In genomic region chr17:56602292-56603130, GRCh38 we compare ENCODE assay signal across 18 cellular contexts. TPM values are rescaled to one million over a fixed set of nuclear protein-coding genes. Genes with fewer than 3 reads are reported as not detected.
DNase-seq lines count a peak whose midpoint lies in the region; ATAC-seq and TF ChIP-seq lines count a peak whose summit lies in the region.
"Had no signal": no experiment of that assay in that cellular context is flagged by ENCODE, and none has a peak within 500 bp of the region (broad histone marks: within the 10 kb centered on the region; RNA-seq: fewer than 3 reads in every experiment).

No MANE protein-coding gene starts in this region.

- H3K4me1 ChIP-seq in thymus (ENCODE audit: control insufficient read depth, insufficient read depth, low read length) (no peaks in the 10 kb centered on the region), neuronal stem cell (ENCODE audit: control insufficient read depth in 2 of 2, insufficient read depth in 1 of 2, low read depth in 1 of 2, low read length in 2 of 2) (peaks cover 0 to 7% of the 10 kb centered on the region in 2 donors), lower lobe of right lung (peaks cover 5% of the 10 kb centered on the region)

- no peak overlapping the region for H2BK15ac ChIP-seq in neuronal stem cell (ENCODE audit: low read length)

- 80% methylated on average over 8 of the region's 8 CpGs for WGBS in thymus
- WGBS in neuronal stem cell (ENCODE audit: extremely low coverage in 2 of 2, insufficient read length in 2 of 2, insufficient replicate concordance in 1 of 2), 2 donors: no CpG with 5 or more reads among the region's 8 CpGs

- no peak overlapping the region for H3K18ac ChIP-seq in neuronal stem cell (ENCODE audit: low read length)

- H3K27ac Mint-ChIP-seq in stimulated activated naive CD8-positive, alpha-beta T cell treated with anti-CD3 and anti-CD28 coated beads, Interleukin-15, Interleukin-2, amounts not matched to agents 100 ng/mL and 50 ng/mL, for 24 hours: peak overlapping the region; percentile 34
- H3K27ac Mint-ChIP-seq in activated naive CD8-positive, alpha-beta T cell treated with anti-CD3 and anti-CD28 coated beads, Interleukin-2, amount 50 U/mL, for 24 hours: peak overlapping the region; percentile 24
- H3K27ac Mint-ChIP-seq: IgD-negative memory B cell had no signal

- no peak overlapping the region for H2BK12ac ChIP-seq in neuronal stem cell (ENCODE audit: low read length)

- peaks cover 65% of the 10 kb centered on the region for H3K4me1 Mint-ChIP-seq in stimulated activated naive CD8-positive, alpha-beta T cell treated with anti-CD3 and anti-CD28 coated beads, Interleukin-15, Interleukin-2, amounts not matched to agents 100 ng/mL and 50 ng/mL, for 24 hours (ENCODE audit: low read depth)
- peaks cover 55% of the 10 kb centered on the region for H3K4me1 Mint-ChIP-seq in activated naive CD8-positive, alpha-beta T cell treated with anti-CD3 and anti-CD28 coated beads, Interleukin-2, amount 50 U/mL, for 24 hours
- H3K4me1 Mint-ChIP-seq: IgD-negative memory B cell had no signal

- no peak overlapping the region for H2BK120ac ChIP-seq in neuronal stem cell (ENCODE audit: low read depth, low read length)

- no peaks in the 10 kb centered on the region for H3K36me3 Mint-ChIP-seq in stimulated activated naive CD8-positive, alpha-beta T cell treated with anti-CD3 and anti-CD28 coated beads, Interleukin-15, Interleukin-2, amounts not matched to agents 100 ng/mL and 50 ng/mL, for 24 hours (ENCODE audit: low read depth)
- no peaks in the 10 kb centered on the region for H3K36me3 Mint-ChIP-seq in activated naive CD8-positive, alpha-beta T cell treated with anti-CD3 and anti-CD28 coated beads, Interleukin-2, amount 50 U/mL, for 24 hours (ENCODE audit: low read depth)
- H3K36me3 Mint-ChIP-seq: IgD-negative memory B cell had no signal

- H3K27me3 ChIP-seq in thymus (ENCODE audit: control insufficient read depth, insufficient read depth): peaks cover 14% of the 10 kb centered on the region
- H3K27me3 ChIP-seq in neuronal stem cell (ENCODE audit: control insufficient read depth in 3 of 3, insufficient read depth in 3 of 3, low read depth in 1 of 3, low read length in 3 of 3): peaks cover 0 to 47% (median 0%) of the 10 kb centered on the region in 3 experiments
- peaks cover 31% of the 10 kb centered on the region for H3K27me3 ChIP-seq in lower lobe of right lung (ENCODE audit: low read depth)
- H3K27me3 ChIP-seq: thyroid gland had no signal

- H3K27me3 Mint-ChIP-seq in stimulated activated naive CD8-positive, alpha-beta T cell treated with anti-CD3 and anti-CD28 coated beads, Interleukin-15, Interleukin-2, amounts not matched to agents 100 ng/mL and 50 ng/mL, for 24 hours: peaks cover 7% of the 10 kb centered on the region
- peaks cover 3% of the 10 kb centered on the region for H3K27me3 Mint-ChIP-seq in activated naive CD8-positive, alpha-beta T cell treated with anti-CD3 and anti-CD28 coated beads, Interleukin-2, amount 50 U/mL, for 24 hours

- no peaks in the 10 kb centered on the region for H3K36me3 ChIP-seq in thymus (ENCODE audit: control insufficient read depth, insufficient read depth)
- no peaks in the 10 kb centered on the region for H3K36me3 ChIP-seq in neuronal stem cell (replicated peaks in 1 of 2; ENCODE audit: control insufficient read depth in 2 of 2, insufficient read depth in 2 of 2, low read length in 2 of 2)
- no peaks in the 10 kb centered on the region for H3K36me3 ChIP-seq in lower lobe of right lung
- H3K36me3 ChIP-seq: esophagus squamous epithelium, left lung, SJSA1, thyroid gland had no signal

- H3K9me3 ChIP-seq in thymus (ENCODE audit: control insufficient read depth) (no peaks in the 10 kb centered on the region), neuronal stem cell (replicated peaks in 1 of 2; ENCODE audit: control insufficient read depth in 2 of 2, insufficient read depth in 1 of 2, low read depth in 1 of 2, low read length in 2 of 2) (no peaks in the 10 kb centered on the region), lower lobe of right lung (no peaks in the 10 kb centered on the region)
- H3K9me3 ChIP-seq: esophagus squamous epithelium, left lung, SJSA1, thyroid gland had no signal

- H3K4me2 ChIP-seq in neuronal stem cell (ENCODE audit: insufficient read depth, low read length, poor library complexity, severe bottlenecking): no peak overlapping the region

- H2BK5ac ChIP-seq in neuronal stem cell (ENCODE audit: low read length): no peak overlapping the region

- TF ChIP-seq CTCF in lower lobe of right lung (IDR thresholded peaks at IDR 0.05): no peak

- no peak overlapping the region for H3K4me3 ChIP-seq in thymus (ENCODE audit: low read length)
- H3K4me3 ChIP-seq in neuronal stem cell (ENCODE audit: low read length in 2 of 2): no peak overlapping the region
- no peak overlapping the region for H3K4me3 ChIP-seq in lower lobe of right lung
- H3K4me3 ChIP-seq: dorsolateral prefrontal cortex, esophagus squamous epithelium, left lung, SJSA1, thyroid gland had no signal

- H3K79me1 ChIP-seq in neuronal stem cell (ENCODE audit: low read depth, low read length): no peaks in the 10 kb centered on the region

- no peak overlapping the region for H3K14ac ChIP-seq in neuronal stem cell (ENCODE audit: low read length)

- H2AFZ ChIP-seq in neuronal stem cell (ENCODE audit: low read length): no peak overlapping the region

- no peak overlapping the region for H3K23ac ChIP-seq in neuronal stem cell (ENCODE audit: low read depth, low read length, poor library complexity)

- H3K4me3 Mint-ChIP-seq in stimulated activated naive CD8-positive, alpha-beta T cell treated with anti-CD3 and anti-CD28 coated beads, Interleukin-15, Interleukin-2, amounts not matched to agents 100 ng/mL and 50 ng/mL, for 24 hours: peak overlapping the region; percentile 45
- no peak overlapping the region for H3K4me3 Mint-ChIP-seq in activated naive CD8-positive, alpha-beta T cell treated with anti-CD3 and anti-CD28 coated beads, Interleukin-2, amount 50 U/mL, for 24 hours
- H3K4me3 Mint-ChIP-seq: IgD-negative memory B cell had no signal

- no peak for ATAC-seq in stimulated activated naive CD8-positive, alpha-beta T cell treated with anti-CD3 and anti-CD28 coated beads, Interleukin-15, Interleukin-2, amounts not matched to agents 100 U/mL and 50 U/mL, for 24 hours
- ATAC-seq in activated naive CD8-positive, alpha-beta T cell treated with anti-CD3 and anti-CD28 coated beads, Interleukin-2, amount 50 U/mL, for 24 hours: no peak
- ATAC-seq in lower lobe of right lung: no peak
- ATAC-seq: left lung had no signal

- no peak overlapping the region for H2AK5ac ChIP-seq in neuronal stem cell (ENCODE audit: low read depth, low read length)

- intact Hi-C loops in lower lobe of right lung (cut with DNase I): no loop called here

- POLR2A ChIA-PET in HEK293T (lab: Yijun Ruan, JAX): no interaction called here

- CTCF ChIA-PET in HEK293T (lab: Yijun Ruan, JAX): no interaction called here

- no peak for DNase-seq in stimulated activated naive CD8-positive, alpha-beta T cell treated with anti-CD3 and anti-CD28 coated beads, Interleukin-15, Interleukin-2, amounts not matched to agents 100 U/mL and 50 U/mL, for 24 hours
- peak; percentile 29 for DNase-seq in activated CD4-positive, CD25-positive, alpha-beta regulatory T cell treated with anti-CD3 and anti-CD28 coated beads, Interleukin-2, amount 50 U/mL, for 72 hours
- peak; percentile 16 for DNase-seq in activated naive CD8-positive, alpha-beta T cell treated with anti-CD3 and anti-CD28 coated beads, Interleukin-2, amount 50 U/mL, for 24 hours
- DNase-seq in neuronal stem cell (ENCODE audit: low spot score): no peak
- DNase-seq in lower lobe of right lung: no peak
- no peak for DNase-seq in HEK293T (ENCODE audit: extremely low spot score)
- DNase-seq: dorsolateral prefrontal cortex, esophagus squamous epithelium, left lung, NCI-H2081, NCI-H510A treated with DMSO at 0.1 percent for 48 hours, OCI-M1, posterior cingulate gyrus, thyroid gland had no signal

- H4K8ac ChIP-seq in neuronal stem cell (ENCODE audit: low read depth, low read length): no peak overlapping the region

- H3K9ac ChIP-seq in neuronal stem cell (ENCODE audit: low read depth, low read length, poor library complexity): no peak overlapping the region

- H3K27ac ChIP-seq in thymus (ENCODE audit: low read depth) (peak overlapping the region; percentile 40), neuronal stem cell (replicated peaks; ENCODE audit: low read length) (no peak overlapping the region), lower lobe of right lung (no peak overlapping the region)
- H3K27ac ChIP-seq: dorsolateral prefrontal cortex, esophagus squamous epithelium, left lung, SJSA1, thyroid gland had no signal

- H3K9me3 Mint-ChIP-seq in stimulated activated naive CD8-positive, alpha-beta T cell treated with anti-CD3 and anti-CD28 coated beads, Interleukin-15, Interleukin-2, amounts not matched to agents 100 ng/mL and 50 ng/mL, for 24 hours: no peaks in the 10 kb centered on the region
- no peaks in the 10 kb centered on the region for H3K9me3 Mint-ChIP-seq in activated naive CD8-positive, alpha-beta T cell treated with anti-CD3 and anti-CD28 coated beads, Interleukin-2, amount 50 U/mL, for 24 hours
- H3K9me3 Mint-ChIP-seq: IgD-negative memory B cell had no signal

- H4K91ac ChIP-seq in neuronal stem cell (ENCODE audit: low read depth, low read length, poor library complexity): no peak overlapping the region

- H3K4ac ChIP-seq in neuronal stem cell (ENCODE audit: low read length): no peak overlapping the region

TF ChIP-seq in HEK293T, 16 proteins besides CTCF, POLR2A, EP300 and RAD21:
- no peak for TF ChIP-seq SUZ12 (IDR thresholded peaks at IDR 0.05)
- no peak for TF ChIP-seq ARNT (IDR thresholded peaks at IDR 0.05)
- no peak for TF ChIP-seq NFRKB (IDR thresholded peaks at IDR 0.05)
- no peak for TF ChIP-seq TARDBP (IDR thresholded peaks at IDR 0.05)

RNA-seq across cellular contexts. Expression of gene NOG, which starts 9.0 kb away (rescaled TPM):
- polyA plus RNA-seq in thymus: 1.3 TPM
- polyA plus RNA-seq in neuronal stem cell (2013, experiment 1 of 2): 4.6 TPM
- 4.7 TPM for polyA plus RNA-seq in neuronal stem cell (2013, experiment 2 of 2)
- 2.2 TPM for total RNA-seq in lower lobe of right lung

Comparison
In these comparisons a context has a peak if more than half of its experiments do, and no peak if none do; other contexts are left out.
1. DNase-seq: peak in activated CD4-positive, CD25-positive, alpha-beta regulatory T cell treated with anti-CD3 and anti-CD28 coated beads, Interleukin-2, amount 50 U/mL, for 72 hours (single experiment) and activated naive CD8-positive, alpha-beta T cell treated with anti-CD3 and anti-CD28 coated beads, Interleukin-2, amount 50 U/mL, for 24 hours (single experiment); none in stimulated activated naive CD8-positive, alpha-beta T cell treated with anti-CD3 and anti-CD28 coated beads, Interleukin-15, Interleukin-2, amounts not matched to agents 100 U/mL and 50 U/mL, for 24 hours (single experiment), neuronal stem cell (single experiment), lower lobe of right lung (single experiment) and HEK293T (single experiment).